8 cellular contexts compared by ENCODE assay signal in genomic region chr1:30562559-30562958, GRCh38.
"Had no signal": no experiment of that assay in that cellular context is flagged by ENCODE, and none has a peak within 500 bp of the region (broad histone marks: within the 10 kb centered on the region; RNA-seq: fewer than 3 reads in every experiment).

No MANE protein-coding gene starts in this region.

- H3K9ac ChIP-seq: GM23248 had no signal

- H3K4me3 ChIP-seq: GM23248, HAP-1 had no signal

- H2AFZ ChIP-seq: GM23248 had no signal

- DNase-seq: GM23248, GOT3, H7, HFFc6, IMR-90 had no signal

- H3K4me1 ChIP-seq: HAP-1 had no signal

- H3K27ac ChIP-seq: GM23248, HL-60 had no signal

- H3K9me3 ChIP-seq: HAP-1 had no signal

- H3K36me3 ChIP-seq: HAP-1 had no signal

- ATAC-seq: HCT116 had no signal
